Comparison of ENCODE assay signal across 8 cellular contexts in genomic region chr12:117430246-117430645, GRCh38.
"Had no signal": no experiment of that assay in that cellular context is flagged by ENCODE, and none has a peak within 500 bp of the region (broad histone marks: within the 10 kb centered on the region; RNA-seq: fewer than 3 reads in every experiment).

No MANE protein-coding gene starts in this region.

- H3K27ac ChIP-seq: GM23248, HL-60 had no signal

- H3K4me3 ChIP-seq: GM23248 had no signal

- DNase-seq: GM23248, GOT3, H9, HCEC 1CT, HFFc6, KBM-7 had no signal

- ATAC-seq: HepG2 had no signal
